In genomic region chr17:57370051-57370581, GRCh38 we compare ENCODE assay signal across 8 cellular contexts.
A peak's percentile ranks its signal among the peaks of the same experiment; 100 is the strongest.
DNase-seq lines count a peak whose midpoint lies in the region; ATAC-seq, FAIRE-seq and TF ChIP-seq lines count a peak whose summit lies in the region.

No MANE protein-coding gene starts in this region.

- H3K4me1 Mint-ChIP-seq in astrocyte (ENCODE audit: low read depth, unreplicated experiment) (peaks cover 41% of the 10 kb centered on the region), mesothelial cell of epicardium (peaks cover 43% of the 10 kb centered on the region)

- H3K9me3 ChIP-seq in astrocyte (ENCODE audit: insufficient read depth, low read depth, low read length) = peaks cover 6% of the 10 kb centered on the region
- H3K9me3 ChIP-seq in MG63 = 0 out of 2 replicates have a peak, but pooled peaks cover 3% of the 10 kb centered on the region
- H3K9me3 ChIP-seq in aorta (ENCODE audit: control insufficient read depth, low read length) = no peaks in the 10 kb centered on the region

- peaks cover 12% of the 10 kb centered on the region for H3K79me2 ChIP-seq in astrocyte (ENCODE audit: insufficient read depth, low read length)

- H3K36me3 Mint-ChIP-seq in astrocyte (ENCODE audit: low read depth, unreplicated experiment) (peaks cover 11% of the 10 kb centered on the region), mesothelial cell of epicardium (peaks cover 20% of the 10 kb centered on the region)

- peaks cover 35% of the 10 kb centered on the region for H4K20me1 ChIP-seq in astrocyte (ENCODE audit: insufficient read depth, low read length)

- DNase-seq in ELR (ENCODE audit: low read depth) (peak; percentile 69), astrocyte (ENCODE audit: low read depth) (peak; percentile 83), mesothelial cell of epicardium (ENCODE audit: low spot score in 2 of 2, unreplicated experiment in 2 of 2) (no peak), DMS114 treated with DMSO at 0.1 percent for 48 hours (lab: John Stamatoyannopoulos, UW; ENCODE audit: unreplicated experiment) (no peak), MG63 (no peak), posterior vena cava (ENCODE audit: low spot score) (no peak), aorta (no peak)

- H3K36me3 ChIP-seq in astrocyte (ENCODE audit: insufficient read depth, low read length) (no peaks in the 10 kb centered on the region), MG63 (no peaks in the 10 kb centered on the region), aorta (ENCODE audit: control insufficient read depth in 1 of 2, insufficient read depth in 2 of 2, low read length in 1 of 2) (no peaks in the 10 kb centered on the region)

- H3K27me3 Mint-ChIP-seq in astrocyte (ENCODE audit: low read depth, unreplicated experiment) = no peaks in the 10 kb centered on the region
- no peaks in the 10 kb centered on the region for H3K27me3 Mint-ChIP-seq in mesothelial cell of epicardium (ENCODE audit: low read depth)

- peaks cover 6% of the 10 kb centered on the region for H3K9me3 Mint-ChIP-seq in astrocyte (ENCODE audit: unreplicated experiment)
- H3K9me3 Mint-ChIP-seq in mesothelial cell of epicardium = peaks cover 8% of the 10 kb centered on the region

- H3K4me3 Mint-ChIP-seq in astrocyte (ENCODE audit: unreplicated experiment) = no peak overlapping the region
- no peak overlapping the region for H3K4me3 Mint-ChIP-seq in mesothelial cell of epicardium

- ATAC-seq in HG02759 (IDR thresholded peaks at IDR 0.05; ENCODE audit: unreplicated experiment) = peak; percentile 65
- no peak for ATAC-seq in aorta (ENCODE audit: low FRiP score)

- H3K4me3 ChIP-seq in astrocyte (ENCODE audit: insufficient read depth, low read depth, low read length) (no peak overlapping the region), MG63 (no peak overlapping the region), aorta (ENCODE audit: low read length in 2 of 2) (no peak overlapping the region)

- H3K4me1 ChIP-seq in astrocyte (ENCODE audit: insufficient read depth, low read length) (peaks cover 29% of the 10 kb centered on the region), aorta (ENCODE audit: control insufficient read depth in 1 of 2, insufficient read depth in 2 of 2, low read length in 2 of 2) (no peaks in the 10 kb centered on the region)

- H3K27ac ChIP-seq in astrocyte (ENCODE audit: low read depth, low read length) (peak overlapping the region; percentile 51), aorta (ENCODE audit: low read depth in 1 of 2, low read length in 2 of 2) (no peak overlapping the region)

- H2AFZ ChIP-seq in astrocyte (ENCODE audit: low read depth, low read length) = no peak overlapping the region

- peak overlapping the region; percentile 22 for H3K4me2 ChIP-seq in astrocyte (ENCODE audit: low read length)

- peak overlapping the region; percentile 81 for H3K27ac Mint-ChIP-seq in astrocyte (ENCODE audit: unreplicated experiment)
- H3K27ac Mint-ChIP-seq in mesothelial cell of epicardium = peak overlapping the region; percentile 45

- WGBS in aorta, 2 donors = 93 to 94% methylated on average over 6 of the region's 6 CpGs

- peak overlapping the region; percentile 38 for H3K9ac ChIP-seq in astrocyte (ENCODE audit: low read length)

- TF ChIP-seq CTCF in astrocyte (IDR thresholded peaks at IDR 0.05; ENCODE audit: insufficient read depth, low read depth, low read length) (no peak), mesothelial cell of epicardium (IDR thresholded peaks at IDR 0.05; ENCODE audit: unreplicated experiment) (no peak)

- H3K27me3 ChIP-seq in astrocyte (ENCODE audit: insufficient read depth, low read length) (no peaks in the 10 kb centered on the region), MG63 (no peaks in the 10 kb centered on the region), aorta (ENCODE audit: control insufficient read depth in 1 of 2, insufficient read depth in 2 of 2, low read length in 1 of 2) (no peaks in the 10 kb centered on the region)

- intact Hi-C loops in posterior vena cava (cut with DNase I) = no loop called here
- intact Hi-C loops in aorta (cut with DNase I) = no loop called here

- no peak for FAIRE-seq in astrocyte (lab: Jason Lieb, UNC)

Comparison
In these comparisons a context has a peak if more than half of its experiments do, and no peak if none do; other contexts are left out.
1. DNase-seq: peak in ELR (single experiment) and astrocyte (single experiment); none in mesothelial cell of epicardium (0 of 2), DMS114 treated with DMSO at 0.1 percent for 48 hours (single experiment), MG63 (single experiment), posterior vena cava (single experiment) and aorta (0 of 2).